ENCODE assay signal across 19 cellular contexts in the genomic region with DNA sequence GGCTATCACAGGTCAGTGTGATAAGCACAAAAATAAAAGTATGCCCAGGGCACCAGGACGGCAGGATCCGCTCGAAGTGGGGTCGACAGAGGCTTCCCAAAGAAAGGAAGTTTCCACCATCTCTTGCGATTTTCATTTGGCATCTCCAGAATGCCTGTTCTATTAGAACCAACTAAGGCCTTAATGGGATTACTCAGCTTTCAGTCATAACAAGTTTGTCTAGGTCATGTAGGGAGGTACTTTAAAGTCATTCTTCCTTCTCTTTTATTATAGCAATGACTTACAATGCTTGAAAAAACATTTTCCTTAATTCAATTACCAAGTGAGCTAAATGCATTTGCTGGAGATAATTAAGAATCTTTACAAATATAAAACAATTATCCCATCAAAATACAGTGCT.
DNase-seq lines count a peak whose midpoint lies in the region; ATAC-seq and TF ChIP-seq lines count a peak whose summit lies in the region.
"Had no signal": no experiment of that assay in that cellular context is flagged by ENCODE, and none has a peak within 500 bp of the region (broad histone marks: within the 10 kb centered on the region; RNA-seq: fewer than 3 reads in every experiment).

No MANE protein-coding gene starts in this region.

- no peak overlapping the region for H3K56ac ChIP-seq in IMR-90 (ENCODE audit: extremely low read depth, insufficient read depth, low read length)

- H3K27me3 Mint-ChIP-seq in WTC11 (ENCODE audit: low read depth) (no peaks in the 10 kb centered on the region; the same call in 1 of the 2 replicates), osteocyte (ENCODE audit: unreplicated experiment) (no peaks in the 10 kb centered on the region)
- H3K27me3 Mint-ChIP-seq in activated T-cell treated with anti-CD3 and anti-CD28 coated beads, Interleukin-2, amount 50 U/mL, for 4 hours (ENCODE audit: low read depth) = peaks cover 41% of the 10 kb centered on the region

- H3K9me3 ChIP-seq in IMR-90 (ENCODE audit: control insufficient read depth, insufficient read depth, low read length) (peaks cover 5% of the 10 kb centered on the region; the same call in 1 of the 2 replicates), testis (no peaks in the 10 kb centered on the region), SJCRH30 (replicated peaks) (no peaks in the 10 kb centered on the region)
- H3K9me3 ChIP-seq: suprapubic skin had no signal

- TF ChIP-seq POLR2A in IMR-90 (IDR thresholded peaks at IDR 0.05; ENCODE audit: low read depth, low read length) = no peak
- no peak for TF ChIP-seq POLR2A in testis (IDR thresholded peaks at IDR 0.05)

- ATAC-seq in IMR-90 (ENCODE audit: low read depth) (no peak), WTC11 (no peak)
- ATAC-seq in activated T-cell treated with anti-CD3 and anti-CD28 coated beads, Interleukin-2, amount 50 U/mL, for 4 hours = no peak
- ATAC-seq: activated T-cell treated with anti-CD3 and anti-CD28 coated beads, Interleukin-2, amount 50 U/mL, for 72 hours; heart left ventricle had no signal

- H4K91ac ChIP-seq in IMR-90 (ENCODE audit: insufficient read depth, low read depth, low read length) = no peak overlapping the region

- H2BK120ac ChIP-seq in IMR-90 (ENCODE audit: low read depth, low read length) = no peak overlapping the region

- dilution Hi-C loops in IMR-90 (cut with HindIII; ENCODE audit: low sequenced_read_pairs, unreplicated experiment) = no loop called here

- no peak for TF ChIP-seq RAD21 in IMR-90 (IDR thresholded peaks at IDR 0.05; ENCODE audit: low read length)

- no peaks in the 10 kb centered on the region for H3K9me1 ChIP-seq in IMR-90 (ENCODE audit: insufficient read depth, low read length)

- H3K9ac ChIP-seq in IMR-90 (ENCODE audit: low read depth, low read length) = no peak overlapping the region

- H3K36me3 Mint-ChIP-seq in WTC11 (no peaks in the 10 kb centered on the region), osteocyte (ENCODE audit: unreplicated experiment) (no peaks in the 10 kb centered on the region)
- no peaks in the 10 kb centered on the region for H3K36me3 Mint-ChIP-seq in activated T-cell treated with anti-CD3 and anti-CD28 coated beads, Interleukin-2, amount 50 U/mL, for 4 hours (ENCODE audit: insufficient read depth)
- H3K36me3 Mint-ChIP-seq: activated naive CD8-positive, alpha-beta T cell treated with anti-CD3 and anti-CD28 coated beads for 36 hours; immature natural killer cell; naive B cell had no signal

- H2AK9ac ChIP-seq in IMR-90 (replicated peaks; ENCODE audit: low read depth, low read length, poor library complexity) = no peak overlapping the region

- H3K27me3 ChIP-seq in IMR-90 (ENCODE audit: control insufficient read depth, insufficient read depth, low read length) (no peaks in the 10 kb centered on the region; the same call in 1 of the 2 replicates), testis (no peaks in the 10 kb centered on the region), SJCRH30 (peaks cover 9% of the 10 kb centered on the region; the same call in 1 of the 2 replicates)

- peak; percentile 35 for DNase-seq in IMR-90
- no peak for DNase-seq in WTC11 (ENCODE audit: low spot score)
- peak; percentile 17 for DNase-seq in iris pigment epithelial cell (ENCODE audit: low read depth)
- peak; percentile 7 for DNase-seq in testis
- DNase-seq in COLO668 (lab: John Stamatoyannopoulos, UW; ENCODE audit: unreplicated experiment) = no peak
- no peak for DNase-seq in SJCRH30
- no peak for DNase-seq in activated T-cell treated with anti-CD3 and anti-CD28 coated beads, Interleukin-2, amount 50 U/mL, for 4 hours
- no peak for DNase-seq in osteocyte (ENCODE audit: extremely low spot score, unreplicated experiment)
- DNase-seq: activated naive CD8-positive, alpha-beta T cell treated with anti-CD3 and anti-CD28 coated beads for 36 hours; activated T-cell treated with anti-CD3 and anti-CD28 coated beads, Interleukin-2, amount 50 U/mL, for 72 hours; brain microvascular endothelial cell; heart left ventricle; immature natural killer cell; naive B cell; stimulated activated CD4-positive, alpha-beta T cell treated with anti-CD3 and anti-CD28 coated beads, Interleukin-4, amount 100 ng/mL, for 1 hour had no signal

- H4K20me1 ChIP-seq in IMR-90 (ENCODE audit: insufficient read depth, low read length) = no peaks in the 10 kb centered on the region

- H2AFZ ChIP-seq in IMR-90 (replicated peaks; ENCODE audit: low read length, poor library complexity) = no peak overlapping the region

- intact Hi-C loops in IMR-90 (cut with micrococcal nuclease) (no loop called here), testis (cut with DNase I; ENCODE audit: low total_unique reads) (loop anchor here (10.0 kb wide), 1 partner anchor 113 kb away; no protein-coding TSS in a partner anchor)

- H3K9me3 Mint-ChIP-seq in WTC11 (peaks cover 9% of the 10 kb centered on the region), osteocyte (ENCODE audit: unreplicated experiment) (peaks cover 2% of the 10 kb centered on the region)
- H3K9me3 Mint-ChIP-seq in activated T-cell treated with anti-CD3 and anti-CD28 coated beads, Interleukin-2, amount 50 U/mL, for 4 hours = no peaks in the 10 kb centered on the region
- H3K9me3 Mint-ChIP-seq: activated naive CD8-positive, alpha-beta T cell treated with anti-CD3 and anti-CD28 coated beads for 36 hours; activated T-cell treated with anti-CD3 and anti-CD28 coated beads, Interleukin-2, amount 50 U/mL, for 72 hours had no signal

- no peak overlapping the region for H4K8ac ChIP-seq in IMR-90 (ENCODE audit: low read depth in 2 of 2, low read length in 2 of 2)

- BruUV-seq in IMR-90 (replicated peaks; lab: Mats Ljungman, UMichigan) = no TSS peak

- H3K4me3 Mint-ChIP-seq in WTC11 = no peak overlapping the region
- H3K4me3 Mint-ChIP-seq in activated T-cell treated with anti-CD3 and anti-CD28 coated beads, Interleukin-2, amount 50 U/mL, for 4 hours = no peak overlapping the region
- H3K4me3 Mint-ChIP-seq in osteocyte (ENCODE audit: unreplicated experiment) = no peak overlapping the region
- H3K4me3 Mint-ChIP-seq: activated naive CD8-positive, alpha-beta T cell treated with anti-CD3 and anti-CD28 coated beads for 36 hours; activated T-cell treated with anti-CD3 and anti-CD28 coated beads, Interleukin-2, amount 50 U/mL, for 72 hours; B cell; immature natural killer cell; naive B cell had no signal

- H3K4me1 ChIP-seq in IMR-90 (ENCODE audit: control insufficient read depth, insufficient read depth, low read length) (peaks cover 20% of the 10 kb centered on the region; the same call in 1 of the 2 replicates), testis (peaks cover 24% of the 10 kb centered on the region), SJCRH30 (no peaks in the 10 kb centered on the region)

- no peak overlapping the region for H2BK20ac ChIP-seq in IMR-90 (ENCODE audit: low read depth, low read length)

- H3K18ac ChIP-seq in IMR-90 (ENCODE audit: low read depth, low read length) = no peak overlapping the region; the same call in 1 of the 2 replicates

- in situ Hi-C loops in IMR-90 (cut with MboI; ENCODE audit: low sequenced_read_pairs) = no loop called here

- no peak overlapping the region for H3K23ac ChIP-seq in IMR-90 (ENCODE audit: low read depth, low read length)

- H2AK5ac ChIP-seq in IMR-90 (ENCODE audit: low read depth, low read length) = no peak overlapping the region

- TF ChIP-seq CTCF in IMR-90 (conservative IDR thresholded peaks at IDR 0.05; ENCODE audit: low read depth, low read length) (no peak), WTC11 (IDR thresholded peaks at IDR 0.05) (no peak), testis (IDR thresholded peaks at IDR 0.05) (no peak), osteocyte (IDR thresholded peaks at IDR 0.05) (no peak)

- no peak overlapping the region for H4K5ac ChIP-seq in IMR-90 (ENCODE audit: low read depth, low read length)

- no peak overlapping the region for H3K4ac ChIP-seq in IMR-90 (ENCODE audit: low read depth, low read length)

- H3K27ac Mint-ChIP-seq in WTC11 (peak overlapping the region; percentile 54; the same call in 1 of the 2 replicates), osteocyte (ENCODE audit: unreplicated experiment) (no peak overlapping the region)
- H3K27ac Mint-ChIP-seq: activated naive CD8-positive, alpha-beta T cell treated with anti-CD3 and anti-CD28 coated beads for 36 hours; activated T-cell treated with anti-CD3 and anti-CD28 coated beads, Interleukin-2, amount 50 U/mL, for 72 hours; B cell; immature natural killer cell; naive B cell had no signal

- CTCF ChIA-PET in IMR-90 (lab: Yijun Ruan, JAX) = no interaction called here
- CTCF ChIA-PET in WTC11 (lab: Charles Lee) = interaction anchor here (0.9 to 1.5 kb wide), 5 partner anchors 15 to 82 kb away, joined by 3 to 5 read pairs (median 5); no protein-coding TSS in a partner anchor

- H3K4me2 ChIP-seq in IMR-90 (ENCODE audit: low read depth, low read length) = no peak overlapping the region

- H3K14ac ChIP-seq in IMR-90 (replicated peaks; ENCODE audit: low read depth, low read length) = no peak overlapping the region

- H3K4me1 Mint-ChIP-seq in WTC11 (peaks cover 18% of the 10 kb centered on the region), osteocyte (ENCODE audit: unreplicated experiment) (no peaks in the 10 kb centered on the region)
- H3K4me1 Mint-ChIP-seq in activated T-cell treated with anti-CD3 and anti-CD28 coated beads, Interleukin-2, amount 50 U/mL, for 4 hours (ENCODE audit: low read depth) = no peaks in the 10 kb centered on the region
- H3K4me1 Mint-ChIP-seq: activated naive CD8-positive, alpha-beta T cell treated with anti-CD3 and anti-CD28 coated beads for 36 hours; B cell; immature natural killer cell; naive B cell had no signal

- no peak overlapping the region for H2BK5ac ChIP-seq in IMR-90 (ENCODE audit: low read depth, low read length, poor library complexity, severe bottlenecking)

- no CpG with 5 or more reads among the region's 5 CpGs for WGBS in IMR-90 (ENCODE audit: extremely low coverage in 2 of 2, insufficient read length in 1 of 2), 2 experiments
- 88% methylated on average over 5 of the region's 5 CpGs for WGBS in testis, 2 donors

- H3K27ac ChIP-seq in IMR-90 (ENCODE audit: insufficient read depth, low read length) = no peak overlapping the region
- H3K27ac ChIP-seq in testis = no peak overlapping the region
- no peak overlapping the region for H3K27ac ChIP-seq in SJCRH30
- H3K27ac ChIP-seq: brain microvascular endothelial cell, heart left ventricle, suprapubic skin had no signal

- H3K79me1 ChIP-seq in IMR-90 (ENCODE audit: low read depth in 1 of 2, low read length in 2 of 2) = no peaks in the 10 kb centered on the region

- no peak overlapping the region for H2BK15ac ChIP-seq in IMR-90 (ENCODE audit: low read depth, low read length)

- H3K36me3 ChIP-seq in IMR-90 (ENCODE audit: control insufficient read depth, insufficient read depth, low read length) = no peaks in the 10 kb centered on the region
- no peaks in the 10 kb centered on the region for H3K36me3 ChIP-seq in testis (ENCODE audit: low read depth, missing control alignments)
- no peaks in the 10 kb centered on the region for H3K36me3 ChIP-seq in SJCRH30
- H3K36me3 ChIP-seq: brain microvascular endothelial cell, esophagus muscularis mucosa, heart left ventricle, suprapubic skin had no signal

- no peak overlapping the region for H3K4me3 ChIP-seq in IMR-90 (ENCODE audit: insufficient read depth, low read depth, low read length)
- H3K4me3 ChIP-seq in testis = no peak overlapping the region
- H3K4me3 ChIP-seq in SJCRH30 = no peak overlapping the region
- H3K4me3 ChIP-seq: esophagus muscularis mucosa, heart left ventricle, skin epidermis, suprapubic skin had no signal

- POLR2A ChIA-PET in IMR-90 (lab: Charles Lee; ENCODE audit: unreplicated experiment) = no interaction called here
- POLR2A ChIA-PET in WTC11 (lab: Charles Lee) = no interaction called here

Comparison
In these comparisons a context has a peak if more than half of its experiments do, and no peak if none do; other contexts are left out.
1. DNase-seq: peak in IMR-90 (single experiment), iris pigment epithelial cell (single experiment) and testis (single experiment); none in WTC11 (single experiment), COLO668 (single experiment), SJCRH30 (0 of 2), activated T-cell treated with anti-CD3 and anti-CD28 coated beads, Interleukin-2, amount 50 U/mL, for 4 hours (single experiment) and osteocyte (single experiment).